18 cellular contexts compared by ENCODE assay signal in genomic region chr15:50380089-50380488, GRCh38. TPM values are rescaled to one million over a fixed set of nuclear protein-coding genes. Genes with fewer than 3 reads are reported as not detected.
DNase-seq lines count a peak whose midpoint lies in the region; FAIRE-seq and TF ChIP-seq lines count a peak whose summit lies in the region.
"Had no signal": no experiment of that assay in that cellular context is flagged by ENCODE, and none has a peak within 500 bp of the region (broad histone marks: within the 10 kb centered on the region; RNA-seq: fewer than 3 reads in every experiment).

No MANE protein-coding gene starts in this region.

- H2BK5ac ChIP-seq in H9 (ENCODE audit: insufficient read length, low read length): no peak overlapping the region

- H3K23me2 ChIP-seq in H9 (ENCODE audit: insufficient read length, low read depth, low read length, poor library complexity, severe bottlenecking): no peaks in the 10 kb centered on the region

- no peak overlapping the region for H3K4ac ChIP-seq in H9 (ENCODE audit: low read depth, low read length)

- H3F3A ChIP-seq in GM23248 (ENCODE audit: insufficient read depth): no peaks in the 10 kb centered on the region

- in situ Hi-C loops in GM23248 (cut with MboI): no loop called here

- no peak overlapping the region for H3K9ac ChIP-seq in GM23248
- no peak overlapping the region for H3K9ac ChIP-seq in adipocyte (ENCODE audit: low read length)
- H3K9ac ChIP-seq in fibroblast of lung (ENCODE audit: insufficient read depth, low read length): no peak overlapping the region
- H3K9ac ChIP-seq in H9 (ENCODE audit: extremely low read depth, insufficient read length, low read length): no peak overlapping the region

- no peaks in the 10 kb centered on the region; a peak in 1 of 5 replicates for H3K9me3 Mint-ChIP-seq in H9

- H4K20me1 ChIP-seq in GM23248 (ENCODE audit: insufficient read depth) (no peaks in the 10 kb centered on the region), fibroblast of lung (ENCODE audit: control insufficient read depth, extremely low read depth, insufficient read depth, low read length) (no peaks in the 10 kb centered on the region), H9 (ENCODE audit: control insufficient read depth, insufficient read depth, insufficient read length) (no peaks in the 10 kb centered on the region)

- no peak overlapping the region for H3K4me3 Mint-ChIP-seq in H9
- H3K4me3 Mint-ChIP-seq: CD14-positive monocyte had no signal

- no peak overlapping the region for H2BK15ac ChIP-seq in H9 (ENCODE audit: low read depth, low read length)

- no peaks in the 10 kb centered on the region for H3K4me1 ChIP-seq in GM23248 (ENCODE audit: insufficient read depth)
- H3K4me1 ChIP-seq in adipocyte (ENCODE audit: control insufficient read depth, insufficient read depth, low read length): peaks cover 10% of the 10 kb centered on the region
- H3K4me1 ChIP-seq in fibroblast of lung (ENCODE audit: control insufficient read depth, extremely low read depth, insufficient read depth, low read length): no peaks in the 10 kb centered on the region
- no peaks in the 10 kb centered on the region for H3K4me1 ChIP-seq in breast epithelium
- no peaks in the 10 kb centered on the region for H3K4me1 ChIP-seq in H9 (ENCODE audit: insufficient read depth, low read length)

- no peak overlapping the region for H2AFZ ChIP-seq in GM23248
- no peak overlapping the region for H2AFZ ChIP-seq in fibroblast of lung (ENCODE audit: low read length)
- no peak overlapping the region for H2AFZ ChIP-seq in H9 (ENCODE audit: low read length)

- intact Hi-C loops in breast epithelium (cut with DNase I; ENCODE audit: low total_unique reads): no loop called here

- H3K27me3 ChIP-seq in GM23248 (replicated peaks; ENCODE audit: insufficient read depth) (no peaks in the 10 kb centered on the region), adipocyte (replicated peaks; ENCODE audit: control insufficient read depth, insufficient read depth, low read length) (no peaks in the 10 kb centered on the region), fibroblast of lung (ENCODE audit: control insufficient read depth, insufficient read depth, low read length) (no peaks in the 10 kb centered on the region), breast epithelium (no peaks in the 10 kb centered on the region), H9 (ENCODE audit: insufficient read depth, low read length) (no peaks in the 10 kb centered on the region)

- H3K27ac ChIP-seq in GM23248 (no peak overlapping the region), fibroblast of lung (ENCODE audit: insufficient read depth, low read length) (no peak overlapping the region), breast epithelium (no peak overlapping the region), H9 (ENCODE audit: insufficient read length, low read depth, low read length) (no peak overlapping the region)

- no peak overlapping the region for H3K4me3 ChIP-seq in GM23248
- H3K4me3 ChIP-seq in adipocyte (ENCODE audit: low read length): no peak overlapping the region
- H3K4me3 ChIP-seq in fibroblast of lung (replicated peaks in 1 of 4; ENCODE audit: control extremely low read depth in 1 of 4, insufficient read depth in 1 of 4, low read depth in 3 of 4, low read length in 4 of 4): no peak overlapping the region
- no peak overlapping the region for H3K4me3 ChIP-seq in breast epithelium

- H3K9me3 ChIP-seq in GM23248 (ENCODE audit: low read depth) (no peaks in the 10 kb centered on the region), adipocyte (ENCODE audit: control insufficient read depth, low read length) (no peaks in the 10 kb centered on the region), fibroblast of lung (ENCODE audit: control insufficient read depth, insufficient read depth, low read depth, low read length) (no peaks in the 10 kb centered on the region), breast epithelium (no peaks in the 10 kb centered on the region), H9 (ENCODE audit: control insufficient read depth, low read depth, low read length) (no peaks in the 10 kb centered on the region)

- WGBS in GM23248 (ENCODE audit: low coverage in 1 of 2, low lambda C conversion rate in 2 of 2, missing lambda C conversion rate in 2 of 2), 2 experiments: 93 to 96% methylated on average over 1 of the region's 1 CpG
- WGBS in H9 (ENCODE audit: extremely low coverage, insufficient read length, low lambda C conversion rate): no CpG with 5 or more reads among the region's 1 CpG

- no peak overlapping the region for H4K8ac ChIP-seq in H9 (replicated peaks; ENCODE audit: insufficient read length, low read depth, low read length)

- no peak overlapping the region for H2BK12ac ChIP-seq in H9 (ENCODE audit: insufficient read length, low read depth, low read length)

- H3K27me3 Mint-ChIP-seq in H9 (ENCODE audit: low read depth): no peaks in the 10 kb centered on the region

- no peak overlapping the region for H3K56ac ChIP-seq in H9 (ENCODE audit: insufficient read length, low read depth, low read length)

- no peak overlapping the region for H3K14ac ChIP-seq in H9 (ENCODE audit: insufficient read depth, low read length)

- FAIRE-seq in H54 (lab: Jason Lieb, UNC): no peak
- FAIRE-seq: RCC 7860 had no signal

- no peak overlapping the region for H3T11ph ChIP-seq in H9 (ENCODE audit: low read length)

- H2BK120ac ChIP-seq in H9 (ENCODE audit: low read depth, low read length, poor library complexity, severe bottlenecking): no peak overlapping the region

- TF ChIP-seq CTCF in fibroblast of lung (conservative IDR thresholded peaks at IDR 0.05 in 1 of 2, IDR thresholded peaks at IDR 0.05 in 1 of 2; ENCODE audit: low read depth in 1 of 2, low read length in 2 of 2) (no peak), breast epithelium (IDR thresholded peaks at IDR 0.05) (no peak), H9 (conservative IDR thresholded peaks at IDR 0.05) (no peak)

- DNase-seq in GM23248 (peak; percentile 51), adipocyte (ENCODE audit: low read depth) (peak; percentile 49), fibroblast of lung (ENCODE audit: low read depth in 2 of 2) (peak; percentile 23 to 37), renal cortical epithelial cell (ENCODE audit: low read depth) (peak; percentile 9), H54 (ENCODE audit: insufficient read length, low spot score) (no peak), breast epithelium (ENCODE audit: low spot score in 2 of 2) (no peak), H9 (no peak)
- DNase-seq: AML-193, DMS 273 treated with DMSO at 0.1 percent for 48 hours, MM.1S, NCI-H1092 treated with DMSO at 0.1 percent for 48 hours, NCI-H1694, NCI-H2107, NCI-H446, NCI-H69, SHP77 treated with DMSO at 0.1 percent for 48 hours had no signal

- H3K4me1 Mint-ChIP-seq in H9: peaks cover 5% of the 10 kb centered on the region in 2 experiments

- no peak overlapping the region for H2BK20ac ChIP-seq in H9 (ENCODE audit: low read depth, low read length, poor library complexity, severe bottlenecking)

- H3K4me2 ChIP-seq in GM23248 (ENCODE audit: unreplicated experiment): no peak overlapping the region
- H3K4me2 ChIP-seq in fibroblast of lung (ENCODE audit: extremely low read depth, insufficient read depth, low read length): no peak overlapping the region
- H3K4me2 ChIP-seq in H9 (ENCODE audit: insufficient read depth, insufficient read length, low read length): no peak overlapping the region

- no peak overlapping the region for H4K5ac ChIP-seq in H9 (ENCODE audit: insufficient read length, low read depth, low read length)

- H3K23ac ChIP-seq in H9 (ENCODE audit: insufficient read length, low read depth, low read length): no peak overlapping the region

- H4K91ac ChIP-seq in H9 (ENCODE audit: insufficient read length, low read depth, low read length): no peak overlapping the region

- H3K9me2 ChIP-seq in GM23248 (ENCODE audit: insufficient read depth): no peaks in the 10 kb centered on the region

- H3K18ac ChIP-seq in H9 (ENCODE audit: insufficient read length, low read depth, low read length): no peak overlapping the region

- H2AK5ac ChIP-seq in H9 (ENCODE audit: insufficient read length, low read length): no peak overlapping the region

- no peaks in the 10 kb centered on the region for H3K79me1 ChIP-seq in H9 (ENCODE audit: insufficient read depth, low read depth, low read length, poor library complexity, severe bottlenecking)

- no peaks in the 10 kb centered on the region for H3K36me3 Mint-ChIP-seq in H9 (ENCODE audit: insufficient read depth in 1 of 3, low read depth in 3 of 3)
- H3K36me3 Mint-ChIP-seq: CD14-positive monocyte had no signal

- H3K36me3 ChIP-seq in GM23248 (ENCODE audit: low read depth) (no peaks in the 10 kb centered on the region), adipocyte (ENCODE audit: control insufficient read depth, insufficient read depth, low read length, severe bottlenecking) (no peaks in the 10 kb centered on the region), fibroblast of lung (ENCODE audit: control insufficient read depth, insufficient read depth, low read length) (no peaks in the 10 kb centered on the region), breast epithelium (no peaks in the 10 kb centered on the region)

- no peak overlapping the region for H3K27ac Mint-ChIP-seq in H9
- H3K27ac Mint-ChIP-seq: CD14-positive monocyte had no signal

- TF ChIP-seq POLR2A in H54 (IDR thresholded peaks at IDR 0.05; ENCODE audit: low read depth, low read length): no peak
- TF ChIP-seq POLR2A in breast epithelium (IDR thresholded peaks at IDR 0.05): no peak

- H3K79me2 ChIP-seq in GM23248 (ENCODE audit: insufficient read depth): no peaks in the 10 kb centered on the region
- no peaks in the 10 kb centered on the region for H3K79me2 ChIP-seq in fibroblast of lung (ENCODE audit: control insufficient read depth, insufficient read depth, low read length)
- no peaks in the 10 kb centered on the region for H3K79me2 ChIP-seq in H9 (ENCODE audit: insufficient read depth, low read length)

RNA-seq across cellular contexts. Expression of gene GABPB1, which starts 25.1 kb away (rescaled TPM):
- 24.8 and 32.6 TPM in 2 replicates for total RNA-seq in GM23248 (2014; rRNA removed; shearing (Covaris generic))
- polyA plus RNA-seq in GM23248 (2016; fragmentation: Nextera tagmentation; extraction: Ambion mirVana): 22.8 and 25.7 TPM in 2 replicates
- total RNA-seq in fibroblast of lung: 39.0 and 40.1 TPM in 2 replicates
- 25.3 and 25.4 TPM in 2 replicates for polyA plus RNA-seq in fibroblast of lung
- polyA plus RNA-seq in fibroblast of lung (2012): 15.0 and 17.9 TPM in 2 replicates
- polyA minus RNA-seq in fibroblast of lung (ENCODE audit: low replicate concordance): 19.6 and 21.9 TPM in 2 replicates
- 36.6 and 68.2 TPM in 2 replicates for total RNA-seq in renal cortical epithelial cell
- total RNA-seq in breast epithelium: 10 to 100 TPM; 14.6 to 37.4 (median 35.9) TPM
- total RNA-seq in H9 (2021): 43.2 and 45.0 TPM in 2 replicates

RNA-seq across cellular contexts. Expression of gene USP8, which starts 44.1 kb away (rescaled TPM):
- 29.8 and 32.1 TPM in 2 replicates for total RNA-seq in GM23248 (2014; rRNA removed; shearing (Covaris generic))
- polyA plus RNA-seq in GM23248 (2016; fragmentation: Nextera tagmentation; extraction: Ambion mirVana) (56.2 and 57.2 TPM in 2 replicates), fibroblast of lung (47.6 and 58.5 TPM in 2 replicates)
- total RNA-seq in fibroblast of lung (37.8 and 52.2 TPM in 2 replicates), renal cortical epithelial cell (54.4 and 83.1 TPM in 2 replicates), breast epithelium (10 to 100 TPM; 40.6 to 84.7 (median 47.2) TPM), H9 (2021) (64.4 and 67.1 TPM in 2 replicates)
- 30.5 and 34.5 TPM in 2 replicates for polyA plus RNA-seq in fibroblast of lung (2012)
- polyA minus RNA-seq in fibroblast of lung (ENCODE audit: low replicate concordance): 31.0 and 38.3 TPM in 2 replicates

Comparison
In these comparisons a context has a peak if more than half of its experiments do, and no peak if none do; other contexts are left out.
1. DNase-seq: peak in GM23248 (single experiment), adipocyte (single experiment), fibroblast of lung (2 of 2) and renal cortical epithelial cell (single experiment); none in H54 (single experiment), breast epithelium (0 of 2) and H9 (single experiment).